In genomic region chr5:29169851-29170250, GRCh38 we compare ENCODE assay signal across 27 cellular contexts.
"Had no signal": no experiment of that assay in that cellular context is flagged by ENCODE, and none has a peak within 500 bp of the region (broad histone marks: within the 10 kb centered on the region; RNA-seq: fewer than 3 reads in every experiment).

No MANE protein-coding gene starts in this region.

- H3K79me2 ChIP-seq: hepatocyte had no signal

- H3K4me3 ChIP-seq: colonic mucosa, gastrocnemius medialis, heart left ventricle, hepatocyte, left lung, ovary, right lobe of liver, thoracic aorta, tibial nerve, upper lobe of left lung, uterus had no signal

- H3K4me1 ChIP-seq: colonic mucosa, gastrocnemius medialis, heart left ventricle, left lung, right lobe of liver, tibial nerve, upper lobe of left lung, uterus had no signal

- H3K4me2 ChIP-seq: hepatocyte had no signal

- H2AFZ ChIP-seq: hepatocyte had no signal

- H3K36me3 ChIP-seq: colonic mucosa, gastrocnemius medialis, heart left ventricle, left lung, ovary, right lobe of liver, thoracic aorta, tibial nerve, upper lobe of left lung, uterus had no signal

- H3K27ac ChIP-seq: colonic mucosa, epithelial cell of prostate, gastrocnemius medialis, heart left ventricle, hepatocyte, left lung, ovary, right lobe of liver, thoracic aorta, tibial nerve, upper lobe of left lung, uterus had no signal

- DNase-seq: colonic mucosa; effector CD8-positive, alpha-beta T cell; endodermal cell; foreskin fibroblast; gastrocnemius medialis; heart left ventricle; left cardiac atrium; left lung; mesenchymal stem cell; midbrain; naive thymus-derived CD4-positive, alpha-beta T cell; occipital lobe; ovary; retina; right lobe of liver; small intestine; stimulated activated CD4-positive, alpha-beta T cell treated with anti-CD3 and anti-CD28 coated beads, Interleukin-15, amount 100 ng/mL, for 24 hours; stimulated activated CD4-positive, alpha-beta T cell treated with anti-CD3 and anti-CD28 coated beads, Interleukin-2, amount 100 ng/mL, for 48 hours; stimulated activated naive B cell treated with anti-CD40 and anti-IgM and Interleukin-4, amounts not matched to agents 10 μg/mL and 1 μg/mL and 100 μg/mL, for 72 hours; upper lobe of left lung; uterus had no signal

- H3K27me3 ChIP-seq: colonic mucosa, gastrocnemius medialis, heart left ventricle, hepatocyte, left lung, ovary, right lobe of liver, tibial nerve, upper lobe of left lung, uterus had no signal

- FAIRE-seq: islet of Langerhans, small intestine had no signal

- H3K9me3 ChIP-seq: colonic mucosa, gastrocnemius medialis, ovary, right lobe of liver, thoracic aorta, tibial nerve, upper lobe of left lung, uterus had no signal

- ATAC-seq: esophagus mucosa; gastrocnemius medialis; heart left ventricle; left cardiac atrium; left lung; naive thymus-derived CD4-positive, alpha-beta T cell; stimulated activated naive B cell treated with anti-CD40 and anti-IgM and Interleukin-4, amounts not matched to agents 10 μg/mL and 1 μg/mL and 100 μg/mL, for 72 hours had no signal
